ENCODE assay signal across 8 cellular contexts in the genomic region with DNA sequence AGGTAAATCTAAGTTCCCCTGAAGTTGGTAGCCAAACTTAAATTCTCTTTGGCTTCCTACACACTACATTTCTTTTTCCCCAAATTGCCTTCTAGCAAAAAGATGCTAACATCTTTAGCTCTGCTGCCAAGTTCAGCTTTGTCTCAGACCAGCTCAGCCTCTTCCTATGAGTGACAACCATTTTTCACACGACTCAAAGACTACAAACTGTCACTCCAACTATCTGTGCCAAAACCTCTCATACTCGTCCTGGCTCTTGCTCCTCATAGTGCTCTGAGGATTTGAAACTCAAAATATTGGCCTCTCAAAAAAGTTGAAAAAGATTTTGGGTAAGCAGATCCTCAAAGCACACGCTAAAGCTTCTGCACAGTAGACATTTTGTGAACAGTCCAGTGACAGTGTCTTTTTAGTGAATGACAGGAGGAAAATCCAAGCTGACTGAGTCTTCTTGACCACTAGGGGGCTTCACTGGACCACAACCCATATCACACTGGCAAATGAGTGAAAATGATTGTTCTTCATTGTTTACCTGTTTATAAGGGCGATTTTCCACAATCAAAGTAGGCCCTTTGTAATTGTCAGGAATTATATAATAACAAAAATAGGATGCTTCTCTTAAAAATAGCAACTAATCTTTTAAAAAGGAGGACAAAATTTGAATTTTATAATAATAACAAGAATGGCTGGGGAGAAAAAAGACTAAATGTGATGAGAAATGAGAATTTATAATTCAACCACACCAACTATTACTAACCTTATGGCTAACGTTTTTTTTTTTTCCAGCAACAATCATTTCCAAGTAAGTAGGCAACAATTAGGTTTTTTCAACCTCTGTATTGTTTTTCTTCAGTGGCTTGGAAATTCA.
DNase-seq lines count a peak whose midpoint lies in the region; ATAC-seq and TF ChIP-seq lines count a peak whose summit lies in the region.

No MANE protein-coding gene starts in this region.

- CTCF ChIA-PET in Caco-2 (lab: Charles Lee): interaction anchor here (0.7 kb wide), 1 partner anchor 265 kb away, joined by 6 read pairs; no protein-coding TSS in a partner anchor

- H3K36me3 ChIP-seq in Caco-2 (ENCODE audit: control insufficient read depth, insufficient read depth, low read length): no peaks in the 10 kb centered on the region
- H3K36me3 ChIP-seq in SJCRH30: no peaks in the 10 kb centered on the region
- H3K36me3 ChIP-seq in upper lobe of right lung: peaks cover 31% of the 10 kb centered on the region

- peak; percentile 43 to 51 for DNase-seq in Caco-2
- DNase-seq in LoVo (ENCODE audit: low spot score): peak; percentile 70
- peak; percentile 13 to 63 for DNase-seq in SJCRH30
- peak; percentile 66 for DNase-seq in cerebellar cortex (ENCODE audit: low spot score)
- no peak for DNase-seq in left lobe of liver (ENCODE audit: low spot score)
- DNase-seq in upper lobe of right lung: no peak
- DNase-seq in HPDE6-E6E7 (ENCODE audit: extremely low spot score): no peak

- BruUV-seq in Caco-2 (replicated peaks; lab: Mats Ljungman, UMichigan): no TSS peak

- intact Hi-C loops in Caco-2 (cut with micrococcal nuclease; ENCODE audit: unreplicated experiment) (loop anchor here (1.0 to 5.0 kb wide), 5 partner anchors 100 to 765 kb away; no protein-coding TSS in a partner anchor), upper lobe of right lung (cut with DNase I) (loop anchor here (10.0 kb wide), 1 partner anchor 363 kb away; no protein-coding TSS in a partner anchor)

- no peaks in the 10 kb centered on the region for H3K9me3 Mint-ChIP-seq in Caco-2 (ENCODE audit: unreplicated experiment)

- H3K27ac ChIP-seq in SJCRH30: no peak overlapping the region
- peak overlapping the region; percentile 2 for H3K27ac ChIP-seq in upper lobe of right lung

- TF ChIP-seq CTCF in Caco-2 (IDR thresholded peaks at IDR 0.05; ENCODE audit: insufficient read depth in 1 of 2, low read depth in 1 of 2, low read length in 1 of 2, severe bottlenecking in 1 of 2, unreplicated experiment in 1 of 2) (peak; percentile 73 to 88), upper lobe of right lung (IDR thresholded peaks at IDR 0.05) (peak; percentile 81)

- ATAC-seq in GM19351 (IDR thresholded peaks at IDR 0.05; ENCODE audit: unreplicated experiment) (peak; percentile 78), left lobe of liver (peak; percentile 94), upper lobe of right lung (peak; percentile 71)

- POLR2A ChIA-PET in Caco-2 (lab: Charles Lee): no interaction called here

- no peaks in the 10 kb centered on the region for H3K4me1 ChIP-seq in Caco-2
- no peaks in the 10 kb centered on the region for H3K4me1 ChIP-seq in SJCRH30
- peaks cover 3% of the 10 kb centered on the region for H3K4me1 ChIP-seq in upper lobe of right lung

- H3K4me3 Mint-ChIP-seq in Caco-2 (ENCODE audit: unreplicated experiment): no peak overlapping the region

- H3K27me3 ChIP-seq in Caco-2 (replicated peaks; ENCODE audit: control insufficient read depth, insufficient read depth, low read length): no peaks in the 10 kb centered on the region
- no peaks in the 10 kb centered on the region for H3K27me3 ChIP-seq in SJCRH30
- H3K27me3 ChIP-seq in upper lobe of right lung: no peaks in the 10 kb centered on the region

- no peak overlapping the region for H3K27ac Mint-ChIP-seq in Caco-2 (ENCODE audit: unreplicated experiment)

- H3K9me3 ChIP-seq in Caco-2: no peaks in the 10 kb centered on the region
- no peaks in the 10 kb centered on the region for H3K9me3 ChIP-seq in SJCRH30 (replicated peaks)
- no peaks in the 10 kb centered on the region for H3K9me3 ChIP-seq in upper lobe of right lung

- H3K4me1 Mint-ChIP-seq in Caco-2 (ENCODE audit: low read depth, unreplicated experiment): no peaks in the 10 kb centered on the region

- peaks cover 22% of the 10 kb centered on the region for H3K27me3 Mint-ChIP-seq in Caco-2 (ENCODE audit: insufficient read depth, unreplicated experiment)

- H3K4me3 ChIP-seq in Caco-2 (ENCODE audit: low read depth, low read length) (no peak overlapping the region), SJCRH30 (no peak overlapping the region), upper lobe of right lung (no peak overlapping the region)

- H3K36me3 Mint-ChIP-seq in Caco-2 (ENCODE audit: insufficient read depth, unreplicated experiment): no peaks in the 10 kb centered on the region

Comparison
In these comparisons a context has a peak if more than half of its experiments do, and no peak if none do; other contexts are left out.
1. DNase-seq: peak in Caco-2 (2 of 2), LoVo (single experiment), SJCRH30 (2 of 2) and cerebellar cortex (single experiment); none in left lobe of liver (single experiment), upper lobe of right lung (single experiment) and HPDE6-E6E7 (single experiment).
2. Peak in every context shown above with its lines, with median percentiles within 50 percentile points of each other: ATAC-seq.